In genomic region chr20:44745560-44746366, GRCh38 we compare ENCODE assay signal across 9 cellular contexts. TPM values are rescaled to one million over a fixed set of nuclear protein-coding genes. Genes with fewer than 3 reads are reported as not detected.
A peak's percentile ranks its signal among the peaks of the same experiment; 100 is the strongest.
DNase-seq lines count a peak whose midpoint lies in the region; ATAC-seq, FAIRE-seq and TF ChIP-seq lines count a peak whose summit lies in the region.
"Had no signal": no experiment of that assay in that cellular context is flagged by ENCODE, and none has a peak within 500 bp of the region (broad histone marks: within the 10 kb centered on the region; RNA-seq: fewer than 3 reads in every experiment).

Gene KCNK15 (plus strand): TSS chr20:44745865. CDS start chr20:44745911, 46 bp downstream.

- H3K4me2 ChIP-seq in mammary epithelial cell (ENCODE audit: insufficient read depth, low read depth, low read length) (peak within 1 kb of the TSS; percentile 84), HepG2 (ENCODE audit: low read depth, low read length) (peak within 1 kb of the TSS; percentile 69)

- peak within 1 kb of the TSS; percentile 66 for H2AFZ ChIP-seq in mammary epithelial cell (ENCODE audit: low read depth, low read length)
- no peak within 1 kb of the TSS for H2AFZ ChIP-seq in HepG2 (ENCODE audit: low read length)

- peak; percentile 57 for DNase-seq in ELR (ENCODE audit: low read depth)
- peak in 1 of 3 donors; percentile 24 for DNase-seq in T-helper 17 cell
- DNase-seq in mammary epithelial cell = peak; percentile 35
- no peak for DNase-seq in HepG2 (ENCODE audit: low spot score)
- peak; percentile 21 for DNase-seq in stimulated activated CD8-positive, alpha-beta memory T cell treated with anti-CD3 and anti-CD28 coated beads, Interleukin-12 subunit alpha, Interleukin-12 subunit beta, amount 100 ng/mL, for 4 hours (ENCODE audit: low read depth)
- no peak for DNase-seq in A172 (ENCODE audit: low spot score)

- peaks cover 18% of the 10 kb centered on the region for H3K4me1 ChIP-seq in mammary epithelial cell (ENCODE audit: insufficient read depth, low read length)
- peaks cover 10% of the 10 kb centered on the region for H3K4me1 ChIP-seq in HepG2 (ENCODE audit: insufficient read depth, low read length)

- H3K36me3 Mint-ChIP-seq in T-helper 17 cell (ENCODE audit: low read depth) = peaks cover 2% of the 10 kb centered on the region

- peaks cover 16% of the 10 kb centered on the region for H3K4me1 Mint-ChIP-seq in T-helper 17 cell

- H3K9ac ChIP-seq in mammary epithelial cell (ENCODE audit: insufficient read depth, low read length) (no peak within 1 kb of the TSS), HepG2 (ENCODE audit: insufficient read depth, low read depth, low read length) (no peak within 1 kb of the TSS)

- TF ChIP-seq CTCF in mammary epithelial cell (conservative IDR thresholded peaks at IDR 0.05 in 1 of 2, IDR thresholded peaks at IDR 0.05 in 1 of 2; ENCODE audit: extremely low read depth in 1 of 2, insufficient read depth in 1 of 2, low read depth in 1 of 2, low read length in 2 of 2) (no peak), HepG2 (CRISPR knock-in tag; IDR thresholded peaks at IDR 0.05) (peak; percentile 10; the same call in 1 of the 2 replicates)

- 0% methylated on average over 13 of the region's 82 CpGs for WGBS in mammary epithelial cell (ENCODE audit: low coverage, missing lambda C conversion rate)
- WGBS in HepG2 (ENCODE audit: low lambda C conversion rate) = 12% methylated on average over 41 of the region's 82 CpGs

- dilution Hi-C loops in mammary epithelial cell (cut with HindIII; ENCODE audit: low sequenced_read_pairs) = no loop called here

- ATAC-seq in T-helper 17 cell = peak; percentile 79
- peak; percentile 49 for ATAC-seq in HepG2
- ATAC-seq in GM21786 (IDR thresholded peaks at IDR 0.05; ENCODE audit: unreplicated experiment) = no peak
- ATAC-seq in GM21619 (IDR thresholded peaks at IDR 0.05; ENCODE audit: unreplicated experiment) = no peak

- H3K4me3 ChIP-seq in mammary epithelial cell (replicated peaks in 1 of 3; ENCODE audit: insufficient read depth in 1 of 3, low read depth in 2 of 3, low read length in 3 of 3) = peak within 1 kb of the TSS; percentile 30 to 40 (median 40)
- peak within 1 kb of the TSS; percentile 18 to 62 (median 37); a peak in 4 of 6 replicates for H3K4me3 ChIP-seq in HepG2 (replicated peaks in 1 of 3; ENCODE audit: insufficient read depth in 1 of 3, low read depth in 2 of 3, low read length in 3 of 3)

- FAIRE-seq in HepG2 (lab: Jason Lieb, UNC) = no peak

- no peaks in the 10 kb centered on the region for H3K9me3 ChIP-seq in T-helper 17 cell (ENCODE audit: control insufficient read depth, low read length, poor library complexity, severe bottlenecking)
- H3K9me3 ChIP-seq in mammary epithelial cell (replicated peaks; ENCODE audit: insufficient read depth, low read length) = no peaks in the 10 kb centered on the region
- no peaks in the 10 kb centered on the region for H3K9me3 ChIP-seq in HepG2 (ENCODE audit: low read length)

- H4K20me1 ChIP-seq in mammary epithelial cell (ENCODE audit: insufficient read depth, low read length) (no peaks in the 10 kb centered on the region), HepG2 (ENCODE audit: insufficient read depth, low read length) (0 out of 2 replicates have a peak, but pooled peaks cover 3% of the 10 kb centered on the region)

- BruUV-seq in mammary epithelial cell (replicated peaks; lab: Mats Ljungman, UMichigan) (no TSS peak), HepG2 (replicated peaks; lab: Mats Ljungman, UMichigan) (no TSS peak)

- TF ChIP-seq EP300 in HepG2 (IDR thresholded peaks at IDR 0.05; ENCODE audit: low read depth in 2 of 2, low read length in 2 of 2) = no peak
- TF ChIP-seq EP300 in HepG2 (CRISPR knock-in tag; IDR thresholded peaks at IDR 0.05; ENCODE audit: borderline replicate concordance) = no peak

- peak within 1 kb of the TSS; percentile 49 for H3K27ac Mint-ChIP-seq in T-helper 17 cell

- H3K36me3 ChIP-seq in mammary epithelial cell (ENCODE audit: insufficient read depth, low read length) (no peaks in the 10 kb centered on the region), HepG2 (replicated peaks in 1 of 2; ENCODE audit: control insufficient read depth in 1 of 2, insufficient read depth in 2 of 2, low read length in 2 of 2) (no peaks in the 10 kb centered on the region)

- H3K27me3 Mint-ChIP-seq in T-helper 17 cell = peaks cover 52% of the 10 kb centered on the region

- POLR2A ChIA-PET in HepG2 (lab: Yijun Ruan, JAX) = no interaction called here

- H3K27ac ChIP-seq in mammary epithelial cell (ENCODE audit: insufficient read depth, low read depth, low read length) = no peak within 1 kb of the TSS
- no peak within 1 kb of the TSS for H3K27ac ChIP-seq in HepG2 (ENCODE audit: extremely low read length, insufficient read depth, low read length)

- TF ChIP-seq RAD21 in HepG2 (CRISPR knock-in tag; IDR thresholded peaks at IDR 0.05) = no peak

- no peak for TF ChIP-seq POLR2A in HepG2 (IDR thresholded peaks at IDR 0.05; ENCODE audit: insufficient read depth in 1 of 2, low read depth in 2 of 2, low read length in 2 of 2)

- H3K27me3 ChIP-seq in mammary epithelial cell (ENCODE audit: insufficient read depth, low read length) (peaks cover 7% of the 10 kb centered on the region), HepG2 (ENCODE audit: control insufficient read depth in 1 of 2, insufficient read depth in 2 of 2, low read length in 2 of 2) (peaks cover 24 to 80% of the 10 kb centered on the region in 2 experiments)

- peak within 1 kb of the TSS; percentile 81 for H3K4me3 Mint-ChIP-seq in T-helper 17 cell

- intact Hi-C loops in mammary epithelial cell (cut with micrococcal nuclease) = loop anchor here (10.0 kb wide), 1 partner anchor 349 kb away; no protein-coding TSS in a partner anchor
- intact Hi-C loops in HepG2 (cut with micrococcal nuclease; ENCODE audit: unreplicated experiment) = no loop called here

- in situ Hi-C loops in mammary epithelial cell (cut with MboI; ENCODE audit: low sequenced_read_pairs in 2 of 2) (loop anchor here in 1 of 2 donors (10.0 kb wide), 1 partner anchor 119 kb away; no protein-coding TSS in a partner anchor), HepG2 (cut with HindIII; ENCODE audit: extremely low pct_ligation_motif_present, low pct_unique_long_range_greater_than_20kb) (no loop called here)

- CTCF ChIA-PET in mammary epithelial cell (lab: Charles Lee; ENCODE audit: low non-redundant PET) = interaction anchor here (0.9 kb wide), 1 partner anchor 267 kb away, joined by 7 read pairs; no protein-coding TSS in a partner anchor
- CTCF ChIA-PET in HepG2 (lab: Yijun Ruan, JAX; ENCODE audit: low intra/inter-chr PET ratio, low total read pairs) = interaction anchor here (3.9 kb wide), 1 partner anchor 122 kb away, joined by 41 read pairs; no protein-coding TSS in a partner anchor

- H3K79me2 ChIP-seq in mammary epithelial cell (ENCODE audit: insufficient read depth, low read length) = no peaks in the 10 kb centered on the region
- no peaks in the 10 kb centered on the region for H3K79me2 ChIP-seq in HepG2 (ENCODE audit: insufficient read depth, low read length)

TF ChIP-seq in HepG2, 621 proteins besides CTCF, POLR2A, EP300 and RAD21 (continues in another document):
- TF ChIP-seq TFDP2 (CRISPR knock-in tag; IDR thresholded peaks at IDR 0.05) = 0 out of 2 replicates have a peak, but pooled peaks have one; percentile 31

RNA-seq across cellular contexts. Expression of gene KCNK15, which starts in this region (rescaled TPM):
- total RNA-seq in T-helper 17 cell (not detected), mammary epithelial cell (1 to 10 TPM in 1 of 2 donors, under 1 TPM in 1; 0.31 to 1.0 TPM), HepG2 (2016; rRNA removed; fragmentation: Illumina TruSeq; extraction: Trizol) (not detected in 2 replicates)
- polyA plus RNA-seq in mammary epithelial cell (0.40 TPM), HepG2 (2011; rRNA removed) (0.03 TPM in 1 of 2 replicates, not detected in the other)
- polyA minus RNA-seq in mammary epithelial cell = not detected
- total RNA-seq in HepG2 (2016; cell fraction: cytosol; rRNA removed; fragmentation: Illumina TruSeq; extraction: Trizol; ENCODE audit: low read depth) = not detected in 2 replicates
- total RNA-seq in HepG2 (2016; cell fraction: insoluble cytoplasmic fraction; rRNA removed; fragmentation: Illumina TruSeq; extraction: Trizol) = not detected in 2 replicates
- total RNA-seq in HepG2 (2016; cell fraction: membrane; rRNA removed; fragmentation: Illumina TruSeq; extraction: Trizol) = not detected in 2 replicates
- not detected in 2 replicates for total RNA-seq in HepG2 (2016; cell fraction: nucleus; rRNA removed; fragmentation: Illumina TruSeq; extraction: Trizol)
- polyA plus RNA-seq in HepG2 (2011; cell fraction: cytosol; rRNA removed) = not detected in 2 replicates
- polyA plus RNA-seq in HepG2 (2011; cell fraction: nucleus; rRNA removed) = not detected in 2 replicates
- not detected in 2 replicates for polyA plus RNA-seq in HepG2 (2012)
- polyA plus RNA-seq in HepG2 (2016; cell fraction: cytosol; fragmentation: Illumina TruSeq; extraction: Trizol; ENCODE audit: low read depth) = not detected in 2 replicates
- polyA plus RNA-seq in HepG2 (2016; cell fraction: insoluble cytoplasmic fraction; fragmentation: Illumina TruSeq; extraction: Trizol; ENCODE audit: low read depth) = not detected in 2 replicates
- not detected in 2 replicates for polyA plus RNA-seq in HepG2 (2016; cell fraction: membrane; fragmentation: Illumina TruSeq; extraction: Trizol; ENCODE audit: low read depth)
- not detected in 2 replicates for polyA plus RNA-seq in HepG2 (2016; cell fraction: nucleus; fragmentation: Illumina TruSeq; extraction: Trizol; ENCODE audit: insufficient read depth, low read depth)
- 26.5 TPM in 1 of 2 replicates, not detected in the other for polyA minus RNA-seq in HepG2 (2011; rRNA and poly(A)+ RNA removed; ENCODE audit: low replicate concordance)
- 0.20 and 0.35 TPM in 2 replicates for polyA minus RNA-seq in HepG2 (2011; cell fraction: cytosol; rRNA and poly(A)+ RNA removed)
- polyA minus RNA-seq in HepG2 (2011; cell fraction: nucleus; rRNA and poly(A)+ RNA removed) = 0.39 TPM in 1 of 2 replicates, not detected in the other
- 0.62 TPM in 1 of 2 replicates, not detected in the other for total RNA-seq in A172 (2014; rRNA removed; shearing (Covaris generic))
- total RNA-seq: pulmonary artery endothelial cell had no signal

Comparison
In these comparisons a context has a peak if more than half of its experiments do, and no peak if none do; other contexts are left out.
1. Peak in ATAC-seq in T-helper 17 cell; RNA of the gene not detected or under 1 TPM.
2. DNase-seq: peak in ELR (single experiment), mammary epithelial cell (single experiment) and stimulated activated CD8-positive, alpha-beta memory T cell treated with anti-CD3 and anti-CD28 coated beads, Interleukin-12 subunit alpha, Interleukin-12 subunit beta, amount 100 ng/mL, for 4 hours (single experiment); none in HepG2 (single experiment) and A172 (single experiment).